ENCODE assay signal across 10 cellular contexts in the genomic region with DNA sequence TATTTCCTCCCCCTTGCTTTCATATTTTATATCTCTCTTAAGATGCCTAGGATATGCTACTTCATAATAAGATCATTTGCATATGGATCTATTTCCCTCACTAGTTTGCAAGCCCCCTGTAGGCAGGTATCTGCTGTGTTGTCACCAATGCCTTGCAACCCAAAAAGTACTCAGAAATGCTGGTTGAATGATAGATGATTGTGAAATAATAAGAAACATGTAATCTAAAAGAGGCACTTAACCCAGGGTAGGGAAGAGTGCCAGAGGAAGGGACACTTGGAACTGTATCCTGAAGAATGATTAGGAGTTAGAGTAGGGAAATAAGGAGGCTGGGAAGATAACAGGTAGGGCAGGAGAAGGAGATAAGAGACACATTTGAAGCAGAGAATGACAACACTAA. TPM values are rescaled to one million over a fixed set of nuclear protein-coding genes. Genes with fewer than 3 reads are reported as not detected.
"Had no signal": no experiment of that assay in that cellular context is flagged by ENCODE, and none has a peak within 500 bp of the region (broad histone marks: within the 10 kb centered on the region; RNA-seq: fewer than 3 reads in every experiment).

No MANE protein-coding gene starts in this region.

- H3K27ac ChIP-seq: GM23248, HL-60, KMS-11 had no signal

- H3K4me3 ChIP-seq: GM23248 had no signal

- ATAC-seq: HepG2 had no signal

- FAIRE-seq: HepG2 had no signal

- H3K4me2 ChIP-seq: KMS-11 had no signal

- H3K9ac ChIP-seq: GM23248, KMS-11 had no signal

- DNase-seq: GM23248, GOT3, H7, HCEC 1CT, KBM-7 had no signal

- H2AFZ ChIP-seq: GM23248 had no signal

RNA-seq across cellular contexts. Expression of a gene that starts 15.8 kb away (rescaled TPM):
- total RNA-seq: GM23248, H4, H7, HepG2, HT1080 had no signal
